Comparison of ENCODE assay signal across 29 cellular contexts in the genomic region with DNA sequence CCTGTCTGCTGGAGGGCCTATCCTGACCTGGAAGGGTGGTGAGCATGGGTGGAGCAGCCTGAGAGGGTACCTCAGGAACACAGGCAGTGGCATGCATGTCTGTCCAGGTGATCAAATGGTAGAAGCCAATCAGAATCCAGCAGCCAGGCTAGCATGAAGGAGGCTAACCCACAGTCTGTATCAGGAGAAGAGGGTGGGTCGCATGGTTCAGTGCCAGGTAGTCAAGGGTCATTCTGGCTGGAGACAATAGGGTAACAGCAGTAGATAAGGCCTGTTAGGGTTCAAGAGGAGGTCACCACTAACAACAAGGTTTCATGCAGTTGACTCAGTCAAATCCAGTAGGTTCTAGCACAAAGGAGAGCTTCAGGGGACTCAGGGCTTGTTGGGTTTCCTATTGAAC.
"Had no signal": no experiment of that assay in that cellular context is flagged by ENCODE, and none has a peak within 500 bp of the region (broad histone marks: within the 10 kb centered on the region; RNA-seq: fewer than 3 reads in every experiment).

No MANE protein-coding gene starts in this region.

- H3K4me1 ChIP-seq: breast epithelium, gastrocnemius medialis, upper lobe of left lung, vagina had no signal

- H3K36me3 ChIP-seq: breast epithelium had no signal

- H3K27ac ChIP-seq: breast epithelium, gastrocnemius medialis, skin epidermis, upper lobe of left lung, vagina, VCaP had no signal

- H3K27me3 ChIP-seq: breast epithelium, gastrocnemius medialis, upper lobe of left lung, vagina had no signal

- DNase-seq: activated CD4-positive, alpha-beta memory T cell treated with anti-CD3 and anti-CD28 coated beads for 36 hours; activated CD4-positive, alpha-beta T cell treated with anti-CD3 and anti-CD28 coated beads for 48 hours; activated CD8-positive, alpha-beta memory T cell treated with anti-CD3 and anti-CD28 coated beads, Interleukin-2, amount 50 U/mL, for 4 hours; activated naive CD4-positive, alpha-beta T cell; activated T-cell treated with anti-CD3 and anti-CD28 coated beads, Interleukin-2, amount 50 U/mL, for 1 hour; effector memory CD8-positive, alpha-beta T cell; erythroblast; gastrocnemius medialis; glutamatergic neuron; islet precursor cell; mammary epithelial cell; posterior cingulate gyrus; stimulated activated CD4-positive, alpha-beta T cell treated with anti-CD3 and anti-CD28 coated beads, Interleukin-4, amount 100 ng/mL, for 24 hours; stimulated activated naive CD8-positive, alpha-beta T cell treated with anti-CD3 and anti-CD28 coated beads, Interleukin-15, amount 100 ng/mL, for 72 hours; substantia nigra; SW 1271; T-helper 9 cell; upper lobe of left lung had no signal

- H3K4me3 ChIP-seq: breast epithelium, gastrocnemius medialis, skin epidermis, upper lobe of left lung, vagina had no signal

- H3K27ac Mint-ChIP-seq: activated CD4-positive, alpha-beta memory T cell treated with anti-CD3 and anti-CD28 coated beads for 36 hours; activated T-helper 17 cell treated with anti-CD3 and anti-CD28 coated beads, Interleukin-2, amount 50 U/mL, for 72 hours; natural killer cell treated with Interleukin-12 subunit alpha and Interleukin-12 subunit beta and Interleukin-15 and Interleukin-18, amount 100 ng/mL, for 72 hours; stimulated activated memory B cell treated with anti-CD40 and anti-IgM and Interleukin-4, amounts not matched to agents 10 μg/mL and 1 μg/mL and 100 μg/mL, for 72 hours; stimulated activated naive CD8-positive, alpha-beta T cell treated with anti-CD3 and anti-CD28 coated beads, Interleukin-15, amount 100 ng/mL, for 72 hours; T-helper 1 cell treated with Interleukin-12 subunit alpha and Interleukin-12 subunit beta and Interleukin-4 antibody, amounts not matched to agents 30 μg/mL and 1 μg/mL, for 36 hours had no signal

- H3K4me3 Mint-ChIP-seq: activated CD4-positive, alpha-beta memory T cell treated with anti-CD3 and anti-CD28 coated beads for 36 hours; activated T-helper 17 cell treated with anti-CD3 and anti-CD28 coated beads, Interleukin-2, amount 50 U/mL, for 72 hours; central memory CD8-positive, alpha-beta T cell; effector memory CD8-positive, alpha-beta T cell; natural killer cell treated with Interleukin-12 subunit alpha and Interleukin-12 subunit beta and Interleukin-15 and Interleukin-18, amount 100 ng/mL, for 72 hours; stimulated activated memory B cell treated with anti-CD40 and anti-IgM and Interleukin-4, amounts not matched to agents 10 μg/mL and 1 μg/mL and 100 μg/mL, for 72 hours; stimulated activated naive CD8-positive, alpha-beta T cell treated with anti-CD3 and anti-CD28 coated beads, Interleukin-15, amount 100 ng/mL, for 72 hours; T-helper 1 cell treated with Interleukin-12 subunit alpha and Interleukin-12 subunit beta and Interleukin-4 antibody, amounts not matched to agents 30 μg/mL and 1 μg/mL, for 36 hours had no signal

- ATAC-seq: activated naive CD4-positive, alpha-beta T cell treated with anti-CD3 and anti-CD28 coated beads, Interleukin-2, amount 50 U/mL, for 72 hours; activated T-helper 17 cell treated with anti-CD3 and anti-CD28 coated beads, Interleukin-2, amount 50 U/mL, for 72 hours; effector memory CD8-positive, alpha-beta T cell; gastrocnemius medialis; natural killer cell treated with Interleukin-12 subunit alpha and Interleukin-12 subunit beta and Interleukin-15 and Interleukin-18, amount 100 ng/mL, for 72 hours; sciatic nerve; stimulated activated memory B cell treated with anti-CD40 and anti-IgM and Interleukin-4, amounts not matched to agents 10 μg/mL and 1 μg/mL and 100 μg/mL, for 72 hours; stimulated activated naive CD8-positive, alpha-beta T cell treated with anti-CD3 and anti-CD28 coated beads, Interleukin-15, amount 100 ng/mL, for 72 hours had no signal

- H3K9me3 ChIP-seq: breast epithelium, gastrocnemius medialis, upper lobe of left lung, vagina had no signal
